In the genomic region with DNA sequence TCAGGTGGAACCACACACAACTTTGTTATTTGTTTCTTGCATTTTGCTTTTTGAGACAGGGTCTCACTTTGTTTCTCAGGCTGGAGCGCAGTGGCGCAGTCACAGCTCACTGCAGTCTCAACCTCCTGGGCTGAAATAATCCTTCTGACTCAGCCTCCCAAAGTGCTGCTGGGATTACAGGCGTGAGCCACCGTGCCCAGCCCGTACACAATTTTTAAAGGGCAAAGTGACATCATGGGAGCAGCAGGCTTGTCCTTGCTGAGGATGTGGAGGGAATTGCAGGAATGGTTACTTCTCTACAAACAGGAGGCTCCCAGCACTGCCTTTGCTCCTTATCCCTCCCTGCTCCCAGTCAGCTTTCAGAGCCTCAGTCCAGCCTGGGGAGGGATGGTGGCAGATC, we compare ENCODE assay signal across 24 cellular contexts.
"Had no signal": no experiment of that assay in that cellular context is flagged by ENCODE, and none has a peak within 500 bp of the region (broad histone marks: within the 10 kb centered on the region; RNA-seq: fewer than 3 reads in every experiment).

No MANE protein-coding gene starts in this region.

- H3K4me3 ChIP-seq: cardiac muscle cell, SJCRH30 had no signal

- FAIRE-seq: astrocyte had no signal

- H3K4me1 ChIP-seq: SJCRH30 had no signal

- H3K9ac ChIP-seq: SK-N-SH had no signal

- DNase-seq: activated CD4-positive, alpha-beta T cell treated with anti-CD3 and anti-CD28 coated beads for 4 hours; activated CD8-positive, alpha-beta memory T cell treated with anti-CD3 and anti-CD28 coated beads, Interleukin-2, amount 50 U/mL, for 4 hours; activated CD8-positive, alpha-beta T cell treated with anti-CD3 and anti-CD28 coated beads for 36 hours; activated effector memory CD4-positive, alpha-beta T cell treated with Interleukin-2 at 50 U/mL for 16 hours; activated naive CD4-positive, alpha-beta T cell; activated naive CD8-positive, alpha-beta T cell treated with anti-CD3 and anti-CD28 coated beads, Interleukin-2, amount 50 U/mL, for 24 hours; activated T-cell treated with anti-CD3 and anti-CD28 coated beads, Interleukin-2, amount 50 U/mL, for 1 hour; amniotic stem cell; KG1; MV-4-11; NCI-H1092 treated with DMSO at 0.1 percent for 48 hours; NCI-H1436; NCI-H187 treated with DMSO at 0.1 percent for 48 hours; NCI-H2081 treated with DMSO at 0.1 percent for 48 hours; NCI-H446; NCI-H526; NCI-H82; Right ventricle myocardium superior; SJCRH30; SK-N-SH; T-helper 1 cell had no signal

- H3K9me3 ChIP-seq: SJCRH30, SK-N-SH had no signal

- H3K27ac ChIP-seq: cardiac muscle cell, RWPE1, SJCRH30 had no signal

- H3K36me3 ChIP-seq: cardiac muscle cell, SJCRH30 had no signal

- H3K9me2 ChIP-seq: SK-N-SH had no signal

- H3K4me2 ChIP-seq: SK-N-SH had no signal

- H3K27me3 ChIP-seq: cardiac muscle cell, SJCRH30 had no signal
